ENCODE assay signal across 8 cellular contexts in genomic region chr17:75238684-75239191, GRCh38. TPM values are rescaled to one million over a fixed set of nuclear protein-coding genes. Genes with fewer than 3 reads are reported as not detected.
DNase-seq lines count a peak whose midpoint lies in the region; ATAC-seq and TF ChIP-seq lines count a peak whose summit lies in the region.

No MANE protein-coding gene starts in this region.

- H4K20me1 ChIP-seq in OCI-LY1 (ENCODE audit: insufficient read depth, low read length), result no peaks in the 10 kb centered on the region

- peak; percentile 56 for DNase-seq in Caki2 (ENCODE audit: low read depth)
- peak; percentile 45 for DNase-seq in activated T-cell treated with anti-CD3 and anti-CD28 coated beads for 48 hours (ENCODE audit: low read depth)
- peak; percentile 85 to 88 for DNase-seq in erythroblast (lab: John Stamatoyannopoulos, UW)
- peak; percentile 66 for DNase-seq in nephron progenitor cell
- DNase-seq in type B pancreatic cell (ENCODE audit: extremely low spot score, unreplicated experiment), result no peak

- H3K27ac ChIP-seq in OCI-LY1 (ENCODE audit: low read depth, low read length, poor library complexity, severe bottlenecking), result no peak overlapping the region

- H3K36me3 Mint-ChIP-seq in nephron progenitor cell (ENCODE audit: low read depth) (peaks cover 45% of the 10 kb centered on the region), type B pancreatic cell (peaks cover 13% of the 10 kb centered on the region)

- TF ChIP-seq POLR2A in erythroblast (IDR thresholded peaks at IDR 0.05; ENCODE audit: low read length), result no peak

- H3K9me3 ChIP-seq in OCI-LY1 (ENCODE audit: low read length), result no peaks in the 10 kb centered on the region

- no peaks in the 10 kb centered on the region for H3K27me3 ChIP-seq in OCI-LY1 (ENCODE audit: insufficient read depth, low read length)

- in situ Hi-C loops in Caki2 (cut with HindIII; ENCODE audit: low pct_unique_long_range_greater_than_20kb, low sequenced_read_pairs), result no loop called here

- H3K27ac Mint-ChIP-seq in nephron progenitor cell (peak overlapping the region; percentile 79), type B pancreatic cell (peak overlapping the region; percentile 89)

- H3K27me3 Mint-ChIP-seq in nephron progenitor cell (ENCODE audit: low read depth, poor library complexity) (peaks cover 2% of the 10 kb centered on the region), type B pancreatic cell (no peaks in the 10 kb centered on the region)

- 0 out of 2 replicates have a peak, but pooled peaks cover 3% of the 10 kb centered on the region for H3F3A ChIP-seq in OCI-LY1 (ENCODE audit: insufficient read depth, low read length)

- H3K9me3 Mint-ChIP-seq in nephron progenitor cell (no peaks in the 10 kb centered on the region), type B pancreatic cell (no peaks in the 10 kb centered on the region)

- H3K79me2 ChIP-seq in OCI-LY1 (ENCODE audit: insufficient read depth, low read length), result no peaks in the 10 kb centered on the region

- TF ChIP-seq CTCF in OCI-LY1 (IDR thresholded peaks at IDR 0.05; ENCODE audit: low read length) (peak; percentile 93), nephron progenitor cell (IDR thresholded peaks at IDR 0.05) (peak; percentile 77), type B pancreatic cell (conservative IDR thresholded peaks at IDR 0.05) (peak; percentile 91)

- peaks cover 89% of the 10 kb centered on the region for H3K36me3 ChIP-seq in OCI-LY1 (ENCODE audit: insufficient read depth, low read length)

- H3K9me2 ChIP-seq in OCI-LY1 (ENCODE audit: low read depth, low read length), result no peaks in the 10 kb centered on the region

- no peak overlapping the region for H3K4me3 ChIP-seq in OCI-LY1 (ENCODE audit: low read depth, low read length, poor library complexity, severe bottlenecking)

- H3K4me2 ChIP-seq in OCI-LY1 (ENCODE audit: low read length), result no peak overlapping the region

- H2AFZ ChIP-seq in OCI-LY1 (ENCODE audit: low read length), result no peak overlapping the region

- peaks cover 25% of the 10 kb centered on the region for H3K4me1 ChIP-seq in OCI-LY1 (ENCODE audit: insufficient read depth, low read length, severe bottlenecking)

- no peak overlapping the region for H3K4me3 Mint-ChIP-seq in nephron progenitor cell
- peak overlapping the region; percentile 35 for H3K4me3 Mint-ChIP-seq in type B pancreatic cell

- peaks cover 15% of the 10 kb centered on the region for H3K4me1 Mint-ChIP-seq in nephron progenitor cell
- H3K4me1 Mint-ChIP-seq in type B pancreatic cell (ENCODE audit: unreplicated experiment), result peaks cover 5% of the 10 kb centered on the region

- ATAC-seq in HG03354 (IDR thresholded peaks at IDR 0.05; ENCODE audit: poor library complexity, severe bottlenecking, unreplicated experiment) (peak; percentile 69), HG03025 (IDR thresholded peaks at IDR 0.05; ENCODE audit: low FRiP score, unreplicated experiment) (no peak)

- no peak overlapping the region for H3K9ac ChIP-seq in OCI-LY1 (ENCODE audit: low read length)

RNA-seq across cellular contexts. Expression of gene GGA3, which starts 22.7 kb away (rescaled TPM):
- total RNA-seq in Caki2 (2014; rRNA removed; shearing (Covaris generic); ENCODE audit: low replicate concordance), result 8.7 and 14.0 TPM in 2 replicates
- 49.7 and 64.4 TPM in 2 replicates for total RNA-seq in type B pancreatic cell (ENCODE audit: low replicate concordance)

RNA-seq across cellular contexts. Expression of gene MRPS7, which starts 22.9 kb away (rescaled TPM):
- total RNA-seq in Caki2 (2014; rRNA removed; shearing (Covaris generic); ENCODE audit: low replicate concordance), result 93.0 and 129 TPM in 2 replicates
- total RNA-seq in type B pancreatic cell (ENCODE audit: low replicate concordance), result 67.0 and 70.9 TPM in 2 replicates

RNA-seq across cellular contexts. Expression of gene MIF4GD, which starts 32.3 kb away (rescaled TPM):
- 37.8 and 40.0 TPM in 2 replicates for total RNA-seq in Caki2 (2014; rRNA removed; shearing (Covaris generic); ENCODE audit: low replicate concordance)
- 11.9 and 16.6 TPM in 2 replicates for total RNA-seq in type B pancreatic cell (ENCODE audit: low replicate concordance)

RNA-seq across cellular contexts. Expression of gene NUP85, which starts 33.3 kb away (rescaled TPM):
- total RNA-seq in Caki2 (2014; rRNA removed; shearing (Covaris generic); ENCODE audit: low replicate concordance), result 71.4 and 87.8 TPM in 2 replicates
- 63.3 and 84.1 TPM in 2 replicates for total RNA-seq in type B pancreatic cell (ENCODE audit: low replicate concordance)

RNA-seq across cellular contexts. Expression of gene SLC25A19, which starts 50.5 kb away (rescaled TPM):
- 6.3 and 16.5 TPM in 2 replicates for total RNA-seq in Caki2 (2014; rRNA removed; shearing (Covaris generic); ENCODE audit: low replicate concordance)
- total RNA-seq in type B pancreatic cell (ENCODE audit: low replicate concordance), result 17.0 and 17.8 TPM in 2 replicates
